Comparison of ENCODE assay signal across 26 cellular contexts in the genomic region with DNA sequence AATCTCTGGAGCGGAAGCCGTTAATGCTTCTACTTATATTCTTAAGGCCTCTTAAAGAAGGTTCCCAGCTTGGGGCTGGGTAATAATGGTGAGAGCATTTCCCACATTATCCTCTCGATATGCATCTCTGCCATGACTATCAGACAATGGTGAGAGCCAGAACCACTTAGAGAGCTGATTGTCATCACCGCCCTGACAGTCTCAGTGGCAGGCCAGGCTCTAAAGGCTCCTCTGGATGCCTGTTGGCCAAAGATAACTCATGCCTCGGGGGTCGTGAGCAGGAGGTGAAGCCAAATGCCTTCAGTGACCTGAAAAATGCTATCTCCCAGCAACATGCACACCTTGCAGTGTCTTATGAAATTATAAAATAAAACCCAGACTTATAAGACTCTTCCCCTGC.
"Had no signal": no experiment of that assay in that cellular context is flagged by ENCODE, and none has a peak within 500 bp of the region (broad histone marks: within the 10 kb centered on the region; RNA-seq: fewer than 3 reads in every experiment).

No MANE protein-coding gene starts in this region.

- H3K27me3 ChIP-seq: dorsolateral prefrontal cortex, ovary, sigmoid colon, testis, tibial artery, upper lobe of left lung had no signal

- H3K4me3 ChIP-seq: dorsolateral prefrontal cortex, lung, ovary, psoas muscle, sigmoid colon, testis, tibial artery, upper lobe of left lung had no signal

- H3K27me3 Mint-ChIP-seq: stimulated activated memory B cell treated with anti-CD40 and anti-IgM and Interleukin-4, amounts not matched to agents 10 μg/mL and 1 μg/mL and 100 μg/mL, for 72 hours had no signal

- H3K36me3 ChIP-seq: ovary, sigmoid colon, tibial artery, upper lobe of left lung had no signal

- FAIRE-seq: colon, frontal cortex, kidney, urothelium cell line had no signal

- H3K27ac Mint-ChIP-seq: memory B cell; naive thymus-derived CD4-positive, alpha-beta T cell; nephron; stimulated activated memory B cell treated with anti-CD40 and anti-IgM and Interleukin-4, amounts not matched to agents 10 μg/mL and 1 μg/mL and 100 μg/mL, for 72 hours had no signal

- H3K36me3 Mint-ChIP-seq: stimulated activated memory B cell treated with anti-CD40 and anti-IgM and Interleukin-4, amounts not matched to agents 10 μg/mL and 1 μg/mL and 100 μg/mL, for 72 hours had no signal

- ATAC-seq: left lobe of liver; naive thymus-derived CD4-positive, alpha-beta T cell; psoas muscle; right cardiac atrium; stimulated activated memory B cell treated with anti-CD40 and anti-IgM and Interleukin-4, amounts not matched to agents 10 μg/mL and 1 μg/mL and 100 μg/mL, for 72 hours; stimulated activated naive CD8-positive, alpha-beta T cell treated with anti-CD3 and anti-CD28 coated beads, Interleukin-15, Interleukin-2, amounts not matched to agents 100 U/mL and 50 U/mL, for 24 hours had no signal

- H3K4me1 ChIP-seq: sigmoid colon, tibial artery, upper lobe of left lung had no signal

- H3K27ac ChIP-seq: dorsolateral prefrontal cortex, ovary, psoas muscle, sigmoid colon, testis, tibial artery, upper lobe of left lung had no signal

- H3K4me3 Mint-ChIP-seq: memory B cell; naive thymus-derived CD4-positive, alpha-beta T cell; nephron; stimulated activated memory B cell treated with anti-CD40 and anti-IgM and Interleukin-4, amounts not matched to agents 10 μg/mL and 1 μg/mL and 100 μg/mL, for 72 hours had no signal

- DNase-seq: dorsolateral prefrontal cortex; effector CD4-positive, alpha-beta T cell; kidney; midbrain; naive thymus-derived CD4-positive, alpha-beta T cell; occipital lobe; ovary; posterior cingulate gyrus; psoas muscle; right cardiac atrium; sigmoid colon; stimulated activated CD4-positive, alpha-beta T cell treated with anti-CD3 and anti-CD28 coated beads, Interleukin-2, amount 100 ng/mL, for 24 hours; stimulated activated CD4-positive, alpha-beta T cell treated with anti-CD3 and anti-CD28 coated beads, Interleukin-4, amount 100 ng/mL, for 24 hours; stimulated activated naive CD8-positive, alpha-beta T cell treated with anti-CD3 and anti-CD28 coated beads, Interleukin-15, Interleukin-2, amounts not matched to agents 100 U/mL and 50 U/mL, for 24 hours; substantia nigra; testis; tibial artery; upper lobe of left lung had no signal

- H3K9me3 ChIP-seq: ovary, sigmoid colon, testis had no signal

- H3K4me1 Mint-ChIP-seq: memory B cell; naive thymus-derived CD4-positive, alpha-beta T cell; stimulated activated memory B cell treated with anti-CD40 and anti-IgM and Interleukin-4, amounts not matched to agents 10 μg/mL and 1 μg/mL and 100 μg/mL, for 72 hours had no signal
